In genomic region chr3:10249833-10250232, GRCh38 we compare ENCODE assay signal across 1 cellular context.
TF ChIP-seq lines count a peak whose summit lies in the region.

No MANE protein-coding gene starts in this region.

TF ChIP-seq in GM12878, 131 proteins besides CTCF, POLR2A, EP300 and RAD21:
- TF ChIP-seq NBN (IDR thresholded peaks at IDR 0.05): no peak
- TF ChIP-seq IRF3 (IDR thresholded peaks at IDR 0.05): no peak
- TF ChIP-seq NFIC (IDR thresholded peaks at IDR 0.05; ENCODE audit: low read depth, low read length): no peak
- no peak for TF ChIP-seq PML (IDR thresholded peaks at IDR 0.05; ENCODE audit: low read length)
- TF ChIP-seq CHD1 (IDR thresholded peaks at IDR 0.05; ENCODE audit: low read depth, low read length): no peak
- no peak for TF ChIP-seq NR2F1 (conservative IDR thresholded peaks at IDR 0.05)
- TF ChIP-seq SPI1 (IDR thresholded peaks at IDR 0.05; ENCODE audit: borderline replicate concordance, insufficient read depth, low read depth, low read length): no peak
- TF ChIP-seq CEBPB (IDR thresholded peaks at IDR 0.05; ENCODE audit: borderline replicate concordance in 1 of 2, low read depth in 2 of 2, low read length in 2 of 2): no peak
- no peak for TF ChIP-seq USF1 (IDR thresholded peaks at IDR 0.05; ENCODE audit: borderline replicate concordance, extremely low read length, insufficient read depth, low read depth, low read length)
